ENCODE assay signal across 30 cellular contexts in genomic region chr10:72810976-72811375, GRCh38.
"Had no signal": no experiment of that assay in that cellular context is flagged by ENCODE, and none has a peak within 500 bp of the region (broad histone marks: within the 10 kb centered on the region; RNA-seq: fewer than 3 reads in every experiment).

No MANE protein-coding gene starts in this region.

- H3K9me3 ChIP-seq: gastroesophageal sphincter, heart left ventricle, lower lobe of right lung, prostate gland, right atrium auricular region, stomach, testis, tibial artery, upper lobe of left lung had no signal

- H3K27ac Mint-ChIP-seq: effector memory CD8-positive, alpha-beta T cell; memory B cell; natural killer cell; stimulated activated effector memory CD8-positive, alpha-beta T cell treated with anti-CD3 and anti-CD28 coated beads, Interleukin-12 subunit alpha, Interleukin-12 subunit beta, amount 100 ng/mL, for 72 hours had no signal

- H3K27ac ChIP-seq: foreskin keratinocyte, gastroesophageal sphincter, hepatocyte, lower lobe of right lung, prostate gland, right atrium auricular region, stomach, testis, tibial artery, upper lobe of left lung had no signal

- H3K9me3 Mint-ChIP-seq: effector memory CD8-positive, alpha-beta T cell; immature natural killer cell; memory B cell; natural killer cell; stimulated activated effector memory CD8-positive, alpha-beta T cell treated with anti-CD3 and anti-CD28 coated beads, Interleukin-12 subunit alpha, Interleukin-12 subunit beta, amount 100 ng/mL, for 72 hours had no signal

- H3K4me1 ChIP-seq: prostate gland, testis had no signal

- ATAC-seq: effector memory CD8-positive, alpha-beta T cell; esophagus mucosa; foreskin keratinocyte; gastroesophageal sphincter; lower lobe of right lung; natural killer cell; sciatic nerve; stimulated activated effector memory CD8-positive, alpha-beta T cell treated with anti-CD3 and anti-CD28 coated beads, Interleukin-12 subunit alpha, Interleukin-12 subunit beta, amount 100 ng/mL, for 72 hours had no signal

- H3K4me1 Mint-ChIP-seq: immature natural killer cell; natural killer cell; neural crest cell; stimulated activated effector memory CD8-positive, alpha-beta T cell treated with anti-CD3 and anti-CD28 coated beads, Interleukin-12 subunit alpha, Interleukin-12 subunit beta, amount 100 ng/mL, for 72 hours had no signal

- H3K27me3 ChIP-seq: foreskin keratinocyte, gastroesophageal sphincter, heart left ventricle, hepatocyte, right atrium auricular region, stomach, testis, tibial artery, upper lobe of left lung had no signal

- H3K36me3 ChIP-seq: gastroesophageal sphincter, heart left ventricle, lower lobe of right lung, prostate gland, right atrium auricular region, tibial artery, upper lobe of left lung had no signal

- H3K4me2 ChIP-seq: hepatocyte, smooth muscle cell had no signal

- H3K4me3 Mint-ChIP-seq: effector memory CD8-positive, alpha-beta T cell; immature natural killer cell; memory B cell; natural killer cell; neural crest cell; stimulated activated effector memory CD8-positive, alpha-beta T cell treated with anti-CD3 and anti-CD28 coated beads, Interleukin-12 subunit alpha, Interleukin-12 subunit beta, amount 100 ng/mL, for 72 hours had no signal

- H3K36me3 Mint-ChIP-seq: natural killer cell; stimulated activated effector memory CD8-positive, alpha-beta T cell treated with anti-CD3 and anti-CD28 coated beads, Interleukin-12 subunit alpha, Interleukin-12 subunit beta, amount 100 ng/mL, for 72 hours had no signal

- DNase-seq: cerebellar nuclear complex; cortex of kidney; effector memory CD8-positive, alpha-beta T cell; foreskin keratinocyte; heart left ventricle; immature natural killer cell; islet precursor cell; kidney glomerular epithelial cell; left ventricle myocardium superior; lower lobe of right lung; natural killer cell; stimulated activated CD4-positive, alpha-beta T cell treated with anti-CD3 and anti-CD28 coated beads, Interleukin-12 subunit alpha, Interleukin-12 subunit beta, amount 100 ng/mL, for 4 hours; stimulated activated CD4-positive, alpha-beta T cell treated with anti-CD3 and anti-CD28 coated beads, Interleukin-2, amount 100 ng/mL, for 24 hours; stimulated activated CD4-positive, alpha-beta T cell treated with anti-CD3 and anti-CD28 coated beads, Interleukin-4, amount 100 ng/mL, for 24 hours; stimulated activated naive CD4-positive, alpha-beta T cell treated with Interleukin-2 at 50 U/mL for 16 hours; stomach; substantia nigra; testis; tibial artery; upper lobe of left lung had no signal

- H3K27me3 Mint-ChIP-seq: effector memory CD8-positive, alpha-beta T cell; memory B cell had no signal

- H2AFZ ChIP-seq: hepatocyte had no signal

- H3K4me3 ChIP-seq: gastroesophageal sphincter, heart left ventricle, hepatocyte, lower lobe of right lung, prostate gland, right atrium auricular region, smooth muscle cell, stomach, testis, tibial artery, upper lobe of left lung had no signal
